Comparison of ENCODE assay signal across 1 cellular context in genomic region chr14:61713724-61714437, GRCh38.
TF ChIP-seq lines count a peak whose summit lies in the region.

No MANE protein-coding gene starts in this region.

TF ChIP-seq in HepG2, 621 proteins besides CTCF, POLR2A, EP300 and RAD21:
- TF ChIP-seq SRSF1 (optimal IDR thresholded peaks at IDR 0.05; ENCODE audit: low read depth, low read length), result no peak
- TF ChIP-seq ZNF629 (CRISPR knock-in tag; conservative IDR thresholded peaks at IDR 0.05), result no peak
- no peak for TF ChIP-seq FOXP1 (IDR thresholded peaks at IDR 0.05)
- TF ChIP-seq FOXP1 (CRISPR knock-in tag; IDR thresholded peaks at IDR 0.05), result peak; percentile 42; the same call in 1 of the 2 replicates
- no peak for TF ChIP-seq ZNF547 (CRISPR knock-in tag; IDR thresholded peaks at IDR 0.05)
- peak; percentile 66; the same call in 1 of the 2 replicates for TF ChIP-seq SRF (IDR thresholded peaks at IDR 0.05; ENCODE audit: low read depth, low read length)
- TF ChIP-seq FOXK2 (IDR thresholded peaks at IDR 0.05), result no peak
- no peak for TF ChIP-seq SOX13 (IDR thresholded peaks at IDR 0.05)
- peak in 1 of 2 experiments; percentile 52; a peak in 1 of 4 replicates for TF ChIP-seq SOX13 (CRISPR knock-in tag; conservative IDR thresholded peaks at IDR 0.05 in 1 of 2, IDR thresholded peaks at IDR 0.05 in 1 of 2)
- TF ChIP-seq ZNF274 (CRISPR knock-in tag; IDR thresholded peaks at IDR 0.05), result no peak
- 0 out of 2 replicates have a peak, but pooled peaks have one; percentile 8 for TF ChIP-seq ZNF800 (CRISPR knock-in tag; IDR thresholded peaks at IDR 0.05)
- TF ChIP-seq SOX5 (CRISPR knock-in tag; IDR thresholded peaks at IDR 0.05; ENCODE audit: borderline replicate concordance), result peak; percentile 7; the same call in 1 of the 2 replicates
- no peak for TF ChIP-seq ZMAT5 (CRISPR knock-in tag; IDR thresholded peaks at IDR 0.05; ENCODE audit: borderline replicate concordance, low read depth)
- TF ChIP-seq ARID4A (CRISPR knock-in tag; IDR thresholded peaks at IDR 0.05; ENCODE audit: borderline replicate concordance), result no peak
- TF ChIP-seq CCAR2 (optimal IDR thresholded peaks at IDR 0.05; ENCODE audit: low read depth, low read length), result no peak
- TF ChIP-seq ADNP (CRISPR knock-in tag; IDR thresholded peaks at IDR 0.05), result no peak
